In the genomic region with DNA sequence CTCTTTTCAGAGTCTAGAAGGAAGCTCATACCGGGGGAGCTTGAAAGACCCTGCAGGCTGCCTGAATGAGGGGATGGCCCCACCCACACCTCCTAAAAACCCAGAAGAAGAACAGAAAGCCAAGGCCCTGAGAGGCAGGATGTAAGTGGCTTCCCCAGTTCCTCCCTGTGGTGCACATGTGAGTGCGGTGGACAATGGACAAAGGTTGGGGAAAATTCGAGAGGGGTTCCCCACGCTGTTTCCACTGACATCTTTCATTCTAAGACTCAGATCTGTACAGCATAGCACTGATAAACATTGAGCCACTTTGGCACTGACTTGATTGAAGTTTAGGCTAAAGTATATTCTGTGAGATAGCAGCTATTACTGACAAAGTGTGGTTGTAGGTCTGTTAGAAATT, we compare ENCODE assay signal across 14 cellular contexts.
DNase-seq lines count a peak whose midpoint lies in the region; ATAC-seq and TF ChIP-seq lines count a peak whose summit lies in the region.
"Had no signal": no experiment of that assay in that cellular context is flagged by ENCODE, and none has a peak within 500 bp of the region (broad histone marks: within the 10 kb centered on the region; RNA-seq: fewer than 3 reads in every experiment).

No MANE protein-coding gene starts in this region.

- H3K27ac ChIP-seq in brain microvascular endothelial cell (no peak overlapping the region), Peyer's patch (no peak overlapping the region)
- H3K27ac ChIP-seq: 22Rv1 had no signal

- no peaks in the 10 kb centered on the region for H3K9me3 ChIP-seq in Peyer's patch

- H3K4me3 Mint-ChIP-seq in T-helper 2 cell treated with Interferon-gamma antibody and Interleukin-4, amounts not matched to agents 5 μg/mL and 100 μg/mL, for 36 hours, result no peak overlapping the region
- peak overlapping the region; percentile 32 for H3K4me3 Mint-ChIP-seq in natural killer cell
- H3K4me3 Mint-ChIP-seq: IgD-negative memory B cell, nephron progenitor cell had no signal

- H3K36me3 Mint-ChIP-seq in T-helper 2 cell treated with Interferon-gamma antibody and Interleukin-4, amounts not matched to agents 5 μg/mL and 100 μg/mL, for 36 hours (ENCODE audit: low read depth), result no peaks in the 10 kb centered on the region
- H3K36me3 Mint-ChIP-seq in natural killer cell, result no peaks in the 10 kb centered on the region
- H3K36me3 Mint-ChIP-seq: IgD-negative memory B cell had no signal

- in situ Hi-C loops in brain microvascular endothelial cell (cut with HindIII; ENCODE audit: low pct_ligation_motif_present, low sequenced_read_pairs), result no loop called here

- intact Hi-C loops in natural killer cell (cut with micrococcal nuclease), result no loop called here

- no peaks in the 10 kb centered on the region for H3K36me3 ChIP-seq in brain microvascular endothelial cell (replicated peaks)
- H3K36me3 ChIP-seq in Peyer's patch, result peaks cover 0 to 17% (median 0%) of the 10 kb centered on the region in 3 donors

- H3K27ac Mint-ChIP-seq in T-helper 2 cell treated with Interferon-gamma antibody and Interleukin-4, amounts not matched to agents 5 μg/mL and 100 μg/mL, for 36 hours, result no peak overlapping the region
- H3K27ac Mint-ChIP-seq in natural killer cell, result peak overlapping the region; percentile 45 to 57
- H3K27ac Mint-ChIP-seq: IgD-negative memory B cell, nephron progenitor cell had no signal

- ATAC-seq in GM21576 (IDR thresholded peaks at IDR 0.05; ENCODE audit: unreplicated experiment) (peak; percentile 53), HG03460 (IDR thresholded peaks at IDR 0.05; ENCODE audit: unreplicated experiment) (peak; percentile 73), natural killer cell (peak in 2 of 3 donors; percentile 24 to 41), GM18519 (IDR thresholded peaks at IDR 0.05; ENCODE audit: low FRiP score, unreplicated experiment) (no peak)

- H3K27me3 Mint-ChIP-seq in T-helper 2 cell treated with Interferon-gamma antibody and Interleukin-4, amounts not matched to agents 5 μg/mL and 100 μg/mL, for 36 hours (ENCODE audit: low read depth), result peaks cover 22% of the 10 kb centered on the region
- peaks cover 5 to 7% of the 10 kb centered on the region in 2 donors for H3K27me3 Mint-ChIP-seq in natural killer cell (ENCODE audit: low read depth in 2 of 2)
- H3K27me3 Mint-ChIP-seq: IgD-negative memory B cell had no signal

- TF ChIP-seq POLR2A in Peyer's patch (IDR thresholded peaks at IDR 0.05), result no peak

- no peaks in the 10 kb centered on the region for H3K9me3 Mint-ChIP-seq in T-helper 2 cell treated with Interferon-gamma antibody and Interleukin-4, amounts not matched to agents 5 μg/mL and 100 μg/mL, for 36 hours
- no peaks in the 10 kb centered on the region for H3K9me3 Mint-ChIP-seq in natural killer cell
- H3K9me3 Mint-ChIP-seq: nephron progenitor cell had no signal

- H3K4me1 Mint-ChIP-seq in T-helper 2 cell treated with Interferon-gamma antibody and Interleukin-4, amounts not matched to agents 5 μg/mL and 100 μg/mL, for 36 hours (ENCODE audit: low read depth), result peaks cover 7% of the 10 kb centered on the region
- peaks cover 43 to 44% of the 10 kb centered on the region in 2 donors for H3K4me1 Mint-ChIP-seq in natural killer cell

- TF ChIP-seq CTCF in natural killer cell (IDR thresholded peaks at IDR 0.05) (no peak), brain microvascular endothelial cell (IDR thresholded peaks at IDR 0.05; ENCODE audit: low read depth, low read length, missing control alignments) (no peak), Peyer's patch (IDR thresholded peaks at IDR 0.05) (no peak)

- H3K4me3 ChIP-seq in brain microvascular endothelial cell (ENCODE audit: low read depth, low read length) (no peak overlapping the region), Peyer's patch (no peak overlapping the region)

- DNase-seq in T-helper 2 cell treated with Interferon-gamma antibody and Interleukin-4, amounts not matched to agents 5 μg/mL and 100 μg/mL, for 36 hours (ENCODE audit: low spot score), result peak; percentile 61
- DNase-seq in T-helper 2 cell (no peak), natural killer cell (no peak), brain microvascular endothelial cell (no peak), Peyer's patch (no peak)
- DNase-seq: activated naive CD4-positive, alpha-beta T cell treated with Interleukin-2 at 50 U/mL for 16 hours; NCI-H524 treated with DMSO at 0.1 percent for 48 hours; nephron progenitor cell; stimulated activated CD4-positive, alpha-beta T cell treated with anti-CD3 and anti-CD28 coated beads, Interleukin-2, amount 100 ng/mL, for 48 hours had no signal

- H3K27me3 ChIP-seq in brain microvascular endothelial cell (replicated peaks) (no peaks in the 10 kb centered on the region), Peyer's patch (no peaks in the 10 kb centered on the region)

- H3K4me1 ChIP-seq in Peyer's patch, result peaks cover 0 to 5% (median 0%) of the 10 kb centered on the region in 4 donors
